In the genomic region with DNA sequence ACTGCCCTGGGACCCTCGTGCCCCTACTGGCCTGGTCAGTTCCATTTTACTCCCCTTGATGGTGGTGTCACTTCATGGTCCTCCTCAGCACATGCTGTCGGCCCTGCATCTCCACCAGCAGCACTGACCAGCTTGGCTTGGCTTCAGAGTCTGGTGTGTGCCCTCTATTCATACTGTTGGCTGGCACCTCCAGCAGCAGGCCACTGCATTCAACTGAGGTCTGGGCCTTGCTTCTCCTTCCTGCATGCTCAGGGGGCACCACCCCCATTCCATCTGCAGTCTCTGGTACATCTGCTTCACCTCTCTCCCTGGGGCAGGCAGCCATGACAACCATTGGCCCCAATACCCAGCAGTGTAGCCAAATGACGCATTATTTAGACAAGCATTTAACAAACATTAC, we compare ENCODE assay signal across 18 cellular contexts.
DNase-seq lines count a peak whose midpoint lies in the region; TF ChIP-seq lines count a peak whose summit lies in the region.
"Had no signal": no experiment of that assay in that cellular context is flagged by ENCODE, and none has a peak within 500 bp of the region (broad histone marks: within the 10 kb centered on the region; RNA-seq: fewer than 3 reads in every experiment).

No MANE protein-coding gene starts in this region.

- H3K4me1 Mint-ChIP-seq in activated CD4-positive, alpha-beta memory T cell treated with anti-CD3 and anti-CD28 coated beads, Interleukin-2, amount 10 ng/mL, durations not matched to agents 7 days and 5 days = no peaks in the 10 kb centered on the region
- H3K4me1 Mint-ChIP-seq: CD4-positive, CD25-positive, alpha-beta regulatory T cell; IgD-negative memory B cell had no signal

- peaks cover 0 to 17% (median 6%) of the 10 kb centered on the region in 4 donors for H3K4me1 ChIP-seq in esophagus muscularis mucosa
- H3K4me1 ChIP-seq in HAP-1 = no peaks in the 10 kb centered on the region
- H3K4me1 ChIP-seq: Caco-2, Peyer's patch had no signal

- H3K27me3 Mint-ChIP-seq in activated CD4-positive, alpha-beta memory T cell treated with anti-CD3 and anti-CD28 coated beads, Interleukin-2, amount 10 ng/mL, durations not matched to agents 7 days and 5 days = no peaks in the 10 kb centered on the region
- H3K27me3 Mint-ChIP-seq: CD4-positive, CD25-positive, alpha-beta regulatory T cell; IgD-negative memory B cell had no signal

- no peak for TF ChIP-seq POLR2A in esophagus muscularis mucosa (IDR thresholded peaks at IDR 0.05; ENCODE audit: low read depth)

- DNase-seq in NCI-H446 treated with DMSO at 0.1 percent for 48 hours (lab: John Stamatoyannopoulos, UW) (peak; percentile 60), esophagus muscularis mucosa (ENCODE audit: extremely low spot score) (peak; percentile 55), midbrain (lab: John Stamatoyannopoulos, UW) (peak; percentile 19), substantia nigra (lab: John Stamatoyannopoulos, UW) (peak in 26 of 49 donors; percentile 5 to 46 (median 24)), HAP-1 (ENCODE audit: low spot score in 2 of 2) (no peak)
- DNase-seq in activated CD4-positive, alpha-beta memory T cell treated with anti-CD3 and anti-CD28 coated beads, Interleukin-2, amount 10 ng/mL, durations not matched to agents 7 days and 5 days = no peak
- DNase-seq in central memory CD4-positive, alpha-beta T cell = no peak
- DNase-seq: Caco-2; CD4-positive, CD25-positive, alpha-beta regulatory T cell; DMS153; GOT3; NCI-H1105; NCI-H146; NCI-H2029; NCI-H226; NCI-H526; Peyer's patch had no signal

- no peak for TF ChIP-seq EP300 in esophagus muscularis mucosa (IDR thresholded peaks at IDR 0.05)

- H3K36me3 ChIP-seq in esophagus muscularis mucosa = no peaks in the 10 kb centered on the region
- no peaks in the 10 kb centered on the region for H3K36me3 ChIP-seq in HAP-1 (replicated peaks)
- H3K36me3 ChIP-seq: Peyer's patch had no signal

- in situ Hi-C loops in HAP-1 (cut with MboI; ENCODE audit: low sequenced_read_pairs) = no loop called here

- H3K4me3 Mint-ChIP-seq in activated CD4-positive, alpha-beta memory T cell treated with anti-CD3 and anti-CD28 coated beads, Interleukin-2, amount 10 ng/mL, durations not matched to agents 7 days and 5 days = no peak overlapping the region
- H3K4me3 Mint-ChIP-seq: CD4-positive, CD25-positive, alpha-beta regulatory T cell; IgD-negative memory B cell had no signal

- no peak overlapping the region for H3K27ac Mint-ChIP-seq in activated CD4-positive, alpha-beta memory T cell treated with anti-CD3 and anti-CD28 coated beads, Interleukin-2, amount 10 ng/mL, durations not matched to agents 7 days and 5 days
- H3K27ac Mint-ChIP-seq: CD4-positive, CD25-positive, alpha-beta regulatory T cell; IgD-negative memory B cell had no signal

- H3K27me3 ChIP-seq in esophagus muscularis mucosa (no peaks in the 10 kb centered on the region), HAP-1 (ENCODE audit: low read depth) (no peaks in the 10 kb centered on the region)
- H3K27me3 ChIP-seq: Peyer's patch had no signal

- POLR2A ChIA-PET in activated CD4-positive, alpha-beta memory T cell treated with anti-CD3 and anti-CD28 coated beads, Interleukin-2, amount 10 ng/mL, durations not matched to agents 7 days and 5 days (lab: Charles Lee) = no interaction called here

- H3K9me3 Mint-ChIP-seq in activated CD4-positive, alpha-beta memory T cell treated with anti-CD3 and anti-CD28 coated beads, Interleukin-2, amount 10 ng/mL, durations not matched to agents 7 days and 5 days = peaks cover 3% of the 10 kb centered on the region

- CTCF ChIA-PET in activated CD4-positive, alpha-beta memory T cell treated with anti-CD3 and anti-CD28 coated beads, Interleukin-2, amount 10 ng/mL, durations not matched to agents 7 days and 5 days (lab: Charles Lee) = no interaction called here

- WGBS in esophagus muscularis mucosa = 75% methylated on average over 3 of the region's 3 CpGs

- intact Hi-C loops in esophagus muscularis mucosa (cut with DNase I) = no loop called here

- no peak overlapping the region for H3K4me3 ChIP-seq in esophagus muscularis mucosa
- no peak overlapping the region for H3K4me3 ChIP-seq in HAP-1
- H3K4me3 ChIP-seq: Peyer's patch had no signal

- H3K9me3 ChIP-seq in esophagus muscularis mucosa = no peaks in the 10 kb centered on the region
- H3K9me3 ChIP-seq in HAP-1 = no peaks in the 10 kb centered on the region
- H3K9me3 ChIP-seq: Caco-2, Peyer's patch had no signal

- H3K27ac ChIP-seq in esophagus muscularis mucosa (replicated peaks in 1 of 4) = no peak overlapping the region
- H3K27ac ChIP-seq in substantia nigra (ENCODE audit: low read depth, low read length, poor library complexity, severe bottlenecking) = no peak overlapping the region
- H3K27ac ChIP-seq: Peyer's patch had no signal

- no peak for TF ChIP-seq CTCF in esophagus muscularis mucosa (IDR thresholded peaks at IDR 0.05)

- no peaks in the 10 kb centered on the region for H3K36me3 Mint-ChIP-seq in activated CD4-positive, alpha-beta memory T cell treated with anti-CD3 and anti-CD28 coated beads, Interleukin-2, amount 10 ng/mL, durations not matched to agents 7 days and 5 days (ENCODE audit: low read depth)
- H3K36me3 Mint-ChIP-seq: CD4-positive, CD25-positive, alpha-beta regulatory T cell; IgD-negative memory B cell had no signal

Comparison
In these comparisons a context has a peak if more than half of its experiments do, and no peak if none do; other contexts are left out.
1. DNase-seq: peak in NCI-H446 treated with DMSO at 0.1 percent for 48 hours (single experiment), esophagus muscularis mucosa (single experiment), midbrain (single experiment) and substantia nigra (26 of 49); none in HAP-1 (0 of 2), activated CD4-positive, alpha-beta memory T cell treated with anti-CD3 and anti-CD28 coated beads, Interleukin-2, amount 10 ng/mL, durations not matched to agents 7 days and 5 days (single experiment) and central memory CD4-positive, alpha-beta T cell (single experiment).